ENCODE assay signal across 30 cellular contexts in the genomic region with DNA sequence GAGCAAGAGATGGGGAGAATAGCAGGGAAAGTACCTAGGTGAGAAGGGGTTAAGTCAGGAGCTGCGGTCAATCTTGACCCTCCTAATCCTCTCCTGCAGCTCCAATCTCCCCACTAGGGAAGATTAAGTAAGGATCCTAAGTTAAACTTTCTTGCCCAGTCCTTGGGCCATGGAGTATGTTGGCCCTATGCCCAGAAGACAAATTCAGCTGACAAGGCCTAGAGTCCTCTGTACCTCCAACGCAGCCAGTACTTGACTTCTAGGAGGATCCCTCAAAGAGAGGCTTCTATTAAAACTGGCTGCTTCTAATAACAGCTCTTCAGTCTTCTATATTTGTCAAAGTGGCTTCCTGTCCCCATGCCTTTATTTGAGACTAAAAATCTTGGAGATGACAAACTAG. TPM values are rescaled to one million over a fixed set of nuclear protein-coding genes. Genes with fewer than 3 reads are reported as not detected.
"Had no signal": no experiment of that assay in that cellular context is flagged by ENCODE, and none has a peak within 500 bp of the region (broad histone marks: within the 10 kb centered on the region; RNA-seq: fewer than 3 reads in every experiment).

No MANE protein-coding gene starts in this region.

- H3K27ac ChIP-seq: foreskin keratinocyte, gastroesophageal sphincter, heart left ventricle, hepatocyte, lower lobe of right lung, ovary, psoas muscle, right lobe of liver, suprapubic skin, tibial artery had no signal

- H3K27ac Mint-ChIP-seq: effector memory CD8-positive, alpha-beta T cell; natural killer cell; stimulated activated naive CD8-positive, alpha-beta T cell treated with anti-CD3 and anti-CD28 coated beads, Interleukin-15, amount 100 ng/mL, for 72 hours; type B pancreatic cell had no signal

- H3K4me3 ChIP-seq: gastroesophageal sphincter, heart left ventricle, hepatocyte, lower lobe of right lung, ovary, psoas muscle, right lobe of liver, smooth muscle cell, suprapubic skin, tibial artery had no signal

- ATAC-seq: effector memory CD8-positive, alpha-beta T cell; foreskin keratinocyte; gastroesophageal sphincter; heart left ventricle; left ventricle myocardium superior; lower lobe of right lung; natural killer cell; psoas muscle; right lobe of liver; stimulated activated naive CD8-positive, alpha-beta T cell treated with anti-CD3 and anti-CD28 coated beads, Interleukin-15, amount 100 ng/mL, for 72 hours had no signal

- H3K36me3 ChIP-seq: gastroesophageal sphincter, heart left ventricle, lower lobe of right lung, ovary, right lobe of liver, suprapubic skin, tibial artery had no signal

- H3K27me3 Mint-ChIP-seq: effector memory CD8-positive, alpha-beta T cell; stimulated activated naive CD8-positive, alpha-beta T cell treated with anti-CD3 and anti-CD28 coated beads, Interleukin-15, amount 100 ng/mL, for 72 hours; type B pancreatic cell had no signal

- H3K27me3 ChIP-seq: foreskin keratinocyte, gastroesophageal sphincter, hepatocyte, ovary, right lobe of liver, suprapubic skin, tibial artery had no signal

- FAIRE-seq: urothelium cell line had no signal

- H3K4me2 ChIP-seq: hepatocyte, smooth muscle cell had no signal

- H3K4me1 ChIP-seq: gastroesophageal sphincter, heart left ventricle, lower lobe of right lung, psoas muscle, right lobe of liver, suprapubic skin, tibial artery had no signal

- H3K9me3 ChIP-seq: gastroesophageal sphincter, heart left ventricle, lower lobe of right lung, ovary, psoas muscle, right lobe of liver, suprapubic skin, tibial artery had no signal

- H3K4me3 Mint-ChIP-seq: effector memory CD8-positive, alpha-beta T cell; natural killer cell; stimulated activated naive CD8-positive, alpha-beta T cell treated with anti-CD3 and anti-CD28 coated beads, Interleukin-15, amount 100 ng/mL, for 72 hours; type B pancreatic cell had no signal

- H3K36me3 Mint-ChIP-seq: natural killer cell, type B pancreatic cell had no signal

- H3K9me3 Mint-ChIP-seq: effector memory CD8-positive, alpha-beta T cell; natural killer cell; stimulated activated naive CD8-positive, alpha-beta T cell treated with anti-CD3 and anti-CD28 coated beads, Interleukin-15, amount 100 ng/mL, for 72 hours had no signal

- H3K79me2 ChIP-seq: hepatocyte had no signal

- DNase-seq: cortex of kidney; effector memory CD8-positive, alpha-beta T cell; heart left ventricle; left cardiac atrium; left ventricle myocardium superior; lower lobe of right lung; natural killer cell; occipital lobe; ovary; psoas muscle; retina; right lobe of liver; stimulated activated CD4-positive, alpha-beta T cell treated with anti-CD3 and anti-CD28 coated beads, Interleukin-12 subunit alpha, Interleukin-12 subunit beta, amount 100 ng/mL, for 4 hours; stimulated activated CD4-positive, alpha-beta T cell treated with anti-CD3 and anti-CD28 coated beads, Interleukin-1b, Interleukin-23, amount 100 ng/mL, for 48 hours; stimulated activated CD4-positive, alpha-beta T cell treated with anti-CD3 and anti-CD28 coated beads, Interleukin-4, amount 100 ng/mL, for 1 hour; stimulated activated CD8-positive, alpha-beta memory T cell treated with anti-CD3 and anti-CD28 coated beads, Interleukin-4, amount 100 ng/mL, for 48 hours; stimulated activated naive CD4-positive, alpha-beta T cell; stimulated activated naive CD8-positive, alpha-beta T cell treated with anti-CD3 and anti-CD28 coated beads, Interleukin-15, amount 100 ng/mL, for 72 hours; tibial artery had no signal

- H2AFZ ChIP-seq: hepatocyte had no signal

RNA-seq across cellular contexts. Expression of a gene that starts 1.4 kb away (rescaled TPM):
- total RNA-seq: dermis microvascular lymphatic vessel endothelial cell, foreskin keratinocyte, gastroesophageal sphincter, heart left ventricle, left ventricle myocardium superior, lower lobe of right lung, myocyte, natural killer cell, occipital lobe had no signal

RNA-seq across cellular contexts. Expression of a gene that starts 18.5 kb away (rescaled TPM):
- total RNA-seq: dermis microvascular lymphatic vessel endothelial cell, foreskin keratinocyte, gastroesophageal sphincter, heart left ventricle, hepatocyte, kidney epithelial cell, left cardiac atrium, left ventricle myocardium superior, lower lobe of right lung, mesenteric fat pad, myocyte, natural killer cell, occipital lobe, smooth muscle cell, suprapubic skin had no signal
